Comparison of ENCODE assay signal across 8 cellular contexts in genomic region chr1:32393832-32394140, GRCh38. TPM values are rescaled to one million over a fixed set of nuclear protein-coding genes. Genes with fewer than 3 reads are reported as not detected.
DNase-seq lines count a peak whose midpoint lies in the region; ATAC-seq, FAIRE-seq and TF ChIP-seq lines count a peak whose summit lies in the region.

No MANE protein-coding gene starts in this region.

- peaks cover 6% of the 10 kb centered on the region for H3K79me1 ChIP-seq in trophoblast cell (ENCODE audit: low read length)

- peak overlapping the region; percentile 88 for H3K4ac ChIP-seq in trophoblast cell (ENCODE audit: low read depth, low read length)

- TF ChIP-seq EP300 in A549 (IDR thresholded peaks at IDR 0.05) (no peak), gastroesophageal sphincter (IDR thresholded peaks at IDR 0.05) (no peak)

- no peak for TF ChIP-seq POLR2A in A549 (IDR thresholded peaks at IDR 0.05; ENCODE audit: low read length)
- no peak for TF ChIP-seq POLR2A in gastroesophageal sphincter (IDR thresholded peaks at IDR 0.05)

- POLR2A ChIA-PET in A549 (lab: Yijun Ruan, JAX), result interaction anchor here (1.3 to 1.6 kb wide), 3 partner anchors 57 to 257 kb away, joined by 3 to 10 read pairs (median 4); partner anchors contain the start of genes MARCKSL1 and RBBP4

- no peak overlapping the region for H3K23ac ChIP-seq in trophoblast cell (ENCODE audit: low read length)

- H3K4me2 ChIP-seq in A549 (peak overlapping the region; percentile 79), trophoblast cell (ENCODE audit: low read length) (peak overlapping the region; percentile 73)

- 18% methylated on average over 4 of the region's 15 CpGs for WGBS in A549 (ENCODE audit: missing lambda C conversion rate)
- WGBS in gastroesophageal sphincter (ENCODE audit: low coverage in 1 of 2), 2 donors, result 0 to 2% methylated on average over 1 to 9 of the region's 15 CpGs
- WGBS in trophoblast cell (ENCODE audit: extremely low coverage, insufficient coverage, insufficient read length), result no CpG with 5 or more reads among the region's 15 CpGs

- peak overlapping the region; percentile 90 for H4K8ac ChIP-seq in trophoblast cell (ENCODE audit: low read depth, low read length)

- H3K9ac ChIP-seq in trophoblast cell (ENCODE audit: low read length), result peak overlapping the region; percentile 79

- H3K4me1 Mint-ChIP-seq in activated T-cell treated with anti-CD3 and anti-CD28 coated beads, Interleukin-2, amount 50 U/mL, for 72 hours (ENCODE audit: low read depth), result peaks cover 31% of the 10 kb centered on the region

- H2AK5ac ChIP-seq in trophoblast cell (ENCODE audit: low read length), result peak overlapping the region; percentile 80

- no peaks in the 10 kb centered on the region for H3K27me3 Mint-ChIP-seq in activated T-cell treated with anti-CD3 and anti-CD28 coated beads, Interleukin-2, amount 50 U/mL, for 72 hours (ENCODE audit: low read depth)

- CTCF ChIA-PET in A549 (lab: Yijun Ruan, JAX), result interaction anchor here (1.0 to 1.2 kb wide), 2 partner anchors 20 to 22 kb away, joined by 3 read pairs; no protein-coding TSS in a partner anchor

- no peak for TF ChIP-seq CTCF in A549 (IDR thresholded peaks at IDR 0.05)
- TF ChIP-seq CTCF in gastroesophageal sphincter (IDR thresholded peaks at IDR 0.05), result no peak

- ATAC-seq in A549 (peak; percentile 53 to 65; a peak in 5 of 6 replicates), GM18907 (IDR thresholded peaks at IDR 0.05; ENCODE audit: unreplicated experiment) (peak; percentile 29), gastroesophageal sphincter (peak; percentile 14), HG03571 (IDR thresholded peaks at IDR 0.05; ENCODE audit: unreplicated experiment) (no peak)
- peak; percentile 13 to 16 for ATAC-seq in activated T-cell treated with anti-CD3 and anti-CD28 coated beads, Interleukin-2, amount 50 U/mL, for 72 hours (replicated peaks in 1 of 2)

- no peak for FAIRE-seq in A549 (lab: Jason Lieb, UNC)

- peak overlapping the region; percentile 67 for H4K12ac ChIP-seq in trophoblast cell (ENCODE audit: low read depth, low read length)

- peak overlapping the region; percentile 96 for H3K27ac Mint-ChIP-seq in activated T-cell treated with anti-CD3 and anti-CD28 coated beads, Interleukin-2, amount 50 U/mL, for 72 hours

- no peaks in the 10 kb centered on the region for H3K9me3 ChIP-seq in A549
- no peaks in the 10 kb centered on the region for H3K9me3 ChIP-seq in gastroesophageal sphincter
- H3K9me3 ChIP-seq in trophoblast cell (ENCODE audit: insufficient read depth, low read depth, low read length), result peaks cover 3% of the 10 kb centered on the region

- H2BK12ac ChIP-seq in trophoblast cell (ENCODE audit: low read length), result no peak overlapping the region

- peak overlapping the region; percentile 80 for H4K91ac ChIP-seq in trophoblast cell (ENCODE audit: low read depth, low read length)

- peaks cover 0 to 35% of the 10 kb centered on the region in 2 donors for H3K36me3 ChIP-seq in gastroesophageal sphincter
- H3K36me3 ChIP-seq in trophoblast cell (ENCODE audit: control insufficient read depth in 1 of 2, insufficient read depth in 2 of 2, low read length in 2 of 2), result peaks cover 9 to 20% of the 10 kb centered on the region in 2 experiments

- H3K27ac ChIP-seq in A549, result peak overlapping the region; percentile 77 to 89
- peak overlapping the region; percentile 88 to 94 (median 90) for H3K27ac ChIP-seq in gastroesophageal sphincter
- peak overlapping the region; percentile 50 for H3K27ac ChIP-seq in trophoblast cell (ENCODE audit: low read depth, low read length)

- peaks cover 5% of the 10 kb centered on the region for H3K79me2 ChIP-seq in trophoblast cell (ENCODE audit: control insufficient read depth, insufficient read depth, low read length, poor library complexity)

- H3K4me3 Mint-ChIP-seq in activated T-cell treated with anti-CD3 and anti-CD28 coated beads, Interleukin-2, amount 50 U/mL, for 72 hours, result peak overlapping the region; percentile 96 to 100

- H3K4me3 ChIP-seq in A549 (peak overlapping the region; percentile 79), gastroesophageal sphincter (peak overlapping the region; percentile 77 to 93), trophoblast cell (ENCODE audit: low read depth, low read length) (peak overlapping the region; percentile 94)

- H2BK5ac ChIP-seq in trophoblast cell (ENCODE audit: low read depth, low read length, poor library complexity), result peak overlapping the region; percentile 71

- DNase-seq in A549 (ENCODE audit: low read depth in 1 of 2, low spot score in 1 of 2) (peak in 1 of 2 experiments; percentile 20), HUDEP-2 (lab: John Stamatoyannopoulos, UW; ENCODE audit: unreplicated experiment in 76 of 76) (peak in 44 of 76 experiments; percentile 6 to 71 (median 36)), trophoblast cell (peak; percentile 20 to 59), 8988T (no peak)
- peak; percentile 45 to 54 for DNase-seq in activated T-cell treated with anti-CD3 and anti-CD28 coated beads, Interleukin-2, amount 50 U/mL, for 72 hours

- peak overlapping the region; percentile 40 for H2BK120ac ChIP-seq in trophoblast cell (ENCODE audit: insufficient read depth, low read length, poor library complexity)

- peaks cover 17% of the 10 kb centered on the region for H3K4me1 ChIP-seq in A549
- H3K4me1 ChIP-seq in gastroesophageal sphincter, result peaks cover 2 to 58% (median 27%) of the 10 kb centered on the region in 3 donors
- peaks cover 4 to 5% of the 10 kb centered on the region in 2 experiments for H3K4me1 ChIP-seq in trophoblast cell (ENCODE audit: control insufficient read depth in 1 of 2, insufficient read depth in 2 of 2, low read length in 2 of 2)

- peaks cover 2 to 4% of the 10 kb centered on the region in 2 donors for H3K36me3 Mint-ChIP-seq in activated T-cell treated with anti-CD3 and anti-CD28 coated beads, Interleukin-2, amount 50 U/mL, for 72 hours (ENCODE audit: insufficient read depth in 2 of 2)

- H3K14ac ChIP-seq in trophoblast cell (ENCODE audit: low read length), result peak overlapping the region; percentile 87

- no peak for TF ChIP-seq RAD21 in A549 (conservative IDR thresholded peaks at IDR 0.05 in 1 of 2, IDR thresholded peaks at IDR 0.05 in 1 of 2)

- peak overlapping the region; percentile 95 for H3K18ac ChIP-seq in trophoblast cell (ENCODE audit: low read length)

- no peaks in the 10 kb centered on the region for H3K27me3 ChIP-seq in gastroesophageal sphincter
- H3K27me3 ChIP-seq in trophoblast cell (ENCODE audit: insufficient read depth, low read length), result no peaks in the 10 kb centered on the region

- peak overlapping the region; percentile 71 for H2AFZ ChIP-seq in trophoblast cell (ENCODE audit: insufficient read depth, low read length, poor library complexity)

- no peaks in the 10 kb centered on the region for H3K9me3 Mint-ChIP-seq in activated T-cell treated with anti-CD3 and anti-CD28 coated beads, Interleukin-2, amount 50 U/mL, for 72 hours

TF ChIP-seq in A549, 52 proteins besides CTCF, POLR2A, EP300 and RAD21 (continues in another document):
- TF ChIP-seq NFE2L2 (conservative IDR thresholded peaks at IDR 0.05; ENCODE audit: low read length) (no peak), HOXB5 (CRISPR knock-in tag; IDR thresholded peaks at IDR 0.05) (no peak), HES2 (IDR thresholded peaks at IDR 0.05) (no peak), HOXA7 (CRISPR knock-in tag; IDR thresholded peaks at IDR 0.05) (no peak), CBX8 (IDR thresholded peaks at IDR 0.05) (no peak)

RNA-seq across cellular contexts. Expression of gene BSDC1, which starts 0.5 kb away (rescaled TPM):
- polyA plus RNA-seq in A549 (2011; rRNA removed) (19.9 and 26.1 TPM in 2 replicates), A549 (2017; fragmentation: RNase III; extraction: RNeasy Plus Mini Kit Qiagen cat#74134 plus additional on column Dnase treatment) (18.8 to 22.7 TPM (median 21.0 TPM) in 3 replicates)
- polyA plus RNA-seq in A549 (2012; cell fraction: cytosol; rRNA removed), result 14.4 and 18.0 TPM in 2 replicates
- 29.1 and 35.3 TPM in 2 replicates for polyA plus RNA-seq in A549 (2012; cell fraction: nucleus; rRNA removed)
- polyA minus RNA-seq in A549 (2011; rRNA and poly(A)+ RNA removed), result 26.9 and 33.3 TPM in 2 replicates
- total RNA-seq in activated T-cell treated with anti-CD3 and anti-CD28 coated beads, Interleukin-2, amount 50 U/mL, for 72 hours, result 10 to 100 TPM; 50.6 to 67.7 TPM
- 10 to 100 TPM; 56.5 to 74.2 (median 70.0) TPM for total RNA-seq in gastroesophageal sphincter
- polyA plus RNA-seq in trophoblast cell (2013), result 41.3 and 43.8 TPM in 2 replicates

RNA-seq across cellular contexts. Expression of gene TSSK3, which starts 31.4 kb away (rescaled TPM):
- polyA plus RNA-seq in A549 (2011; rRNA removed) (0.31 and 0.65 TPM in 2 replicates), A549 (2017; fragmentation: RNase III; extraction: RNeasy Plus Mini Kit Qiagen cat#74134 plus additional on column Dnase treatment) (0.14 to 0.37 TPM (median 0.15 TPM) in 3 replicates)
- polyA plus RNA-seq in A549 (2012; cell fraction: cytosol; rRNA removed), result 0.21 and 0.30 TPM in 2 replicates
- polyA plus RNA-seq in A549 (2012; cell fraction: nucleus; rRNA removed), result 1.1 and 1.3 TPM in 2 replicates
- 0.62 and 1.6 TPM in 2 replicates for polyA minus RNA-seq in A549 (2011; rRNA and poly(A)+ RNA removed)
- total RNA-seq in activated T-cell treated with anti-CD3 and anti-CD28 coated beads, Interleukin-2, amount 50 U/mL, for 72 hours, result 1 to 10 TPM; 1.2 to 1.9 TPM
- 1 to 10 TPM in 1 of 4 donors, not detected in 3; 3.6 TPM for total RNA-seq in gastroesophageal sphincter
- polyA plus RNA-seq in trophoblast cell (2013), result 0.61 and 0.67 TPM in 2 replicates

RNA-seq across cellular contexts. Expression of gene FAM229A, which starts 31.5 kb away (rescaled TPM):
- polyA plus RNA-seq in A549 (2011; rRNA removed), result 3.5 and 3.6 TPM in 2 replicates
- 4.2 and 6.8 TPM in 2 replicates for polyA plus RNA-seq in A549 (2012; cell fraction: cytosol; rRNA removed)
- polyA plus RNA-seq in A549 (2012; cell fraction: nucleus; rRNA removed), result 53.9 and 58.6 TPM in 2 replicates
- polyA plus RNA-seq in A549 (2017; fragmentation: RNase III; extraction: RNeasy Plus Mini Kit Qiagen cat#74134 plus additional on column Dnase treatment), result 3.5 to 5.6 TPM (median 4.4 TPM) in 3 replicates
- 2.1 TPM in 2 replicates for polyA minus RNA-seq in A549 (2011; rRNA and poly(A)+ RNA removed)
- 10 to 100 TPM in 1 of 2 donors, 1 to 10 TPM in 1; 9.2 to 14.0 TPM for total RNA-seq in activated T-cell treated with anti-CD3 and anti-CD28 coated beads, Interleukin-2, amount 50 U/mL, for 72 hours
- 1 to 10 TPM in 3 of 4 donors, under 1 TPM in 1; 0.74 to 7.6 (median 4.9) TPM for total RNA-seq in gastroesophageal sphincter
- polyA plus RNA-seq in trophoblast cell (2013), result 5.0 and 5.5 TPM in 2 replicates

RNA-seq across cellular contexts. Expression of gene MARCKSL1, which starts 57.8 kb away (rescaled TPM):
- polyA plus RNA-seq in A549 (2011; rRNA removed), result 73.2 and 89.4 TPM in 2 replicates
- polyA plus RNA-seq in A549 (2012; cell fraction: cytosol; rRNA removed), result 88.2 and 105 TPM in 2 replicates
- polyA plus RNA-seq in A549 (2012; cell fraction: nucleus; rRNA removed), result 39.5 and 51.9 TPM in 2 replicates
- 44.6 to 62.6 TPM (median 57.7 TPM) in 3 replicates for polyA plus RNA-seq in A549 (2017; fragmentation: RNase III; extraction: RNeasy Plus Mini Kit Qiagen cat#74134 plus additional on column Dnase treatment)
- polyA minus RNA-seq in A549 (2011; rRNA and poly(A)+ RNA removed), result 38.8 and 49.1 TPM in 2 replicates
- 10 to 100 TPM; 12.3 to 14.9 TPM for total RNA-seq in activated T-cell treated with anti-CD3 and anti-CD28 coated beads, Interleukin-2, amount 50 U/mL, for 72 hours
- 1 to 10 TPM; 4.0 to 9.0 (median 7.4) TPM for total RNA-seq in gastroesophageal sphincter
- polyA plus RNA-seq in trophoblast cell (2013), result 437 and 455 TPM in 2 replicates
